ENCODE assay signal across 8 cellular contexts in genomic region chr6:21593412-21593926, GRCh38. TPM values are rescaled to one million over a fixed set of nuclear protein-coding genes. Genes with fewer than 3 reads are reported as not detected.
DNase-seq lines count a peak whose midpoint lies in the region; ATAC-seq and TF ChIP-seq lines count a peak whose summit lies in the region.

Gene SOX4, plus strand, starts transcription at chr6:21593751. Its CDS starts 784 bp downstream, at chr6:21594535.

- H3K4me1 ChIP-seq in endodermal cell (ENCODE audit: control insufficient read depth, insufficient read depth, low read length) (no peaks in the 10 kb centered on the region), lung (ENCODE audit: control insufficient read depth in 2 of 2, insufficient read depth in 2 of 2, low read length in 2 of 2) (no peaks in the 10 kb centered on the region)

- H3K4me3 Mint-ChIP-seq in activated CD4-positive, alpha-beta memory T cell treated with anti-CD3 and anti-CD28 coated beads, Interleukin-2, amount 10 ng/mL, durations not matched to agents 7 days and 5 days = peak within 1 kb of the TSS; percentile 76
- no peak within 1 kb of the TSS for H3K4me3 Mint-ChIP-seq in endodermal cell

- peaks cover 12% of the 10 kb centered on the region for H3K36me3 Mint-ChIP-seq in activated CD4-positive, alpha-beta memory T cell treated with anti-CD3 and anti-CD28 coated beads, Interleukin-2, amount 10 ng/mL, durations not matched to agents 7 days and 5 days (ENCODE audit: low read depth)
- H3K36me3 Mint-ChIP-seq in endodermal cell (ENCODE audit: low read depth) = peaks cover 29% of the 10 kb centered on the region

- H3K9ac ChIP-seq in endodermal cell (ENCODE audit: extremely low read depth, low read length, poor library complexity, severe bottlenecking) = peak within 1 kb of the TSS; percentile 80

- 0 to 1% methylated on average over 15 to 19 of the region's 19 CpGs for WGBS in endodermal cell (ENCODE audit: insufficient coverage in 1 of 2, insufficient read length in 1 of 2), 2 experiments
- WGBS in lung, 2 donors = 0 to 1% methylated on average over 19 of the region's 19 CpGs

- H3K27me3 ChIP-seq in endodermal cell (ENCODE audit: control insufficient read depth, insufficient read depth, low read length, poor library complexity, severe bottlenecking) (no peaks in the 10 kb centered on the region), lung (ENCODE audit: control insufficient read depth, insufficient read depth) (no peaks in the 10 kb centered on the region)

- H3K9me3 ChIP-seq in endodermal cell (ENCODE audit: control insufficient read depth, low read length) (no peaks in the 10 kb centered on the region), lung (ENCODE audit: control insufficient read depth in 2 of 2, insufficient read depth in 1 of 2, low read length in 1 of 2) (no peaks in the 10 kb centered on the region)

- peaks cover 47% of the 10 kb centered on the region for H3K27me3 Mint-ChIP-seq in activated CD4-positive, alpha-beta memory T cell treated with anti-CD3 and anti-CD28 coated beads, Interleukin-2, amount 10 ng/mL, durations not matched to agents 7 days and 5 days
- no peaks in the 10 kb centered on the region for H3K27me3 Mint-ChIP-seq in endodermal cell (ENCODE audit: insufficient read depth)

- H3K4me3 ChIP-seq in endodermal cell (ENCODE audit: low read length) = peak within 1 kb of the TSS; percentile 92
- peak within 1 kb of the TSS; percentile 92 for H3K4me3 ChIP-seq in lung

- POLR2A ChIA-PET in activated CD4-positive, alpha-beta memory T cell treated with anti-CD3 and anti-CD28 coated beads, Interleukin-2, amount 10 ng/mL, durations not matched to agents 7 days and 5 days (lab: Charles Lee) = interaction anchor here (0.8 to 1.2 kb wide), 3 partner anchors 155 to 1030 kb away, joined by 3 to 4 read pairs (median 4); no protein-coding TSS in a partner anchor

- peaks cover 22% of the 10 kb centered on the region for H3K4me1 Mint-ChIP-seq in activated CD4-positive, alpha-beta memory T cell treated with anti-CD3 and anti-CD28 coated beads, Interleukin-2, amount 10 ng/mL, durations not matched to agents 7 days and 5 days
- H3K4me1 Mint-ChIP-seq in endodermal cell = peaks cover 12% of the 10 kb centered on the region

- no peaks in the 10 kb centered on the region for H3K9me3 Mint-ChIP-seq in activated CD4-positive, alpha-beta memory T cell treated with anti-CD3 and anti-CD28 coated beads, Interleukin-2, amount 10 ng/mL, durations not matched to agents 7 days and 5 days
- no peaks in the 10 kb centered on the region for H3K9me3 Mint-ChIP-seq in endodermal cell

- TF ChIP-seq CTCF in GM20000 (IDR thresholded peaks at IDR 0.05; ENCODE audit: extremely low read depth, missing control alignments) = no peak
- no peak for TF ChIP-seq CTCF in endodermal cell (conservative IDR thresholded peaks at IDR 0.05)
- no peak for TF ChIP-seq CTCF in lung (IDR thresholded peaks at IDR 0.05; ENCODE audit: control extremely low read depth, extremely low read depth)

- H3K36me3 ChIP-seq in endodermal cell (ENCODE audit: control insufficient read depth, insufficient read depth, low read length) = peaks cover 12% of the 10 kb centered on the region
- no peaks in the 10 kb centered on the region for H3K36me3 ChIP-seq in lung (ENCODE audit: control insufficient read depth in 2 of 2, insufficient read depth in 2 of 2, low read length in 2 of 2)

- DNase-seq in D341Med (ENCODE audit: low spot score) (peak; percentile 88), GM20000 (ENCODE audit: low spot score) (peak; percentile 92), HK-2 (ENCODE audit: unreplicated experiment) (peak; percentile 93), NCI-H748 (lab: John Stamatoyannopoulos, UW; ENCODE audit: unreplicated experiment) (peak; percentile 100), endodermal cell (peak; percentile 98), lung (ENCODE audit: low spot score) (peak; percentile 95)
- peak; percentile 52 for DNase-seq in activated CD4-positive, alpha-beta memory T cell treated with anti-CD3 and anti-CD28 coated beads, Interleukin-2, amount 10 ng/mL, durations not matched to agents 7 days and 5 days
- DNase-seq in stimulated activated CD8-positive, alpha-beta memory T cell treated with anti-CD3 and anti-CD28 coated beads, Interleukin-4, amount 100 ng/mL, for 24 hours (ENCODE audit: low read depth) = peak; percentile 52

- H3K27ac ChIP-seq in endodermal cell (ENCODE audit: low read depth, low read length) = peak within 1 kb of the TSS; percentile 75
- peak within 1 kb of the TSS; percentile 88 to 98 for H3K27ac ChIP-seq in lung (ENCODE audit: low read depth in 1 of 2, low read length in 1 of 2)

- peak; percentile 60 for ATAC-seq in lung (ENCODE audit: insufficient read depth, low FRiP score)

- H3K27ac Mint-ChIP-seq in activated CD4-positive, alpha-beta memory T cell treated with anti-CD3 and anti-CD28 coated beads, Interleukin-2, amount 10 ng/mL, durations not matched to agents 7 days and 5 days = peak within 1 kb of the TSS; percentile 66
- peak within 1 kb of the TSS; percentile 97 for H3K27ac Mint-ChIP-seq in endodermal cell

- CTCF ChIA-PET in activated CD4-positive, alpha-beta memory T cell treated with anti-CD3 and anti-CD28 coated beads, Interleukin-2, amount 10 ng/mL, durations not matched to agents 7 days and 5 days (lab: Charles Lee) = interaction anchor here (1.2 to 1.6 kb wide), 3 partner anchors 1030 to 1189 kb away, joined by 3 to 11 read pairs (median 3); no protein-coding TSS in a partner anchor

RNA-seq across cellular contexts. Expression of gene SOX4, which starts in this region (rescaled TPM):
- total RNA-seq in activated CD4-positive, alpha-beta memory T cell treated with anti-CD3 and anti-CD28 coated beads, Interleukin-2, amount 10 ng/mL, durations not matched to agents 7 days and 5 days = under 1 TPM; 0.20 TPM
- total RNA-seq in endodermal cell (10 to 100 TPM; 95.9 to 96.7 TPM), lung (10 to 100 TPM; 29.6 to 61.4 TPM)
- 130 TPM for polyA plus RNA-seq in endodermal cell (2013, experiment 1 of 2)
- polyA plus RNA-seq in endodermal cell (2013, experiment 2 of 2) = 129 TPM
- 10 to 100 TPM in 1 of 2 donors, 1 to 10 TPM in 1; 8.2 to 10.2 TPM for polyA plus RNA-seq in lung

Comparison
In these comparisons a context has a peak if more than half of its experiments do, and no peak if none do; other contexts are left out.
1. Peak in every context shown above with its lines: DNase-seq, ATAC-seq, H3K4me3 ChIP-seq and H3K27ac ChIP-seq.
2. RNA of gene SOX4 (total RNA-seq): 95.9 to 96.7 TPM in endodermal cell and 29.6 to 61.4 TPM in lung; 0.20 TPM in activated CD4-positive, alpha-beta memory T cell treated with anti-CD3 and anti-CD28 coated beads, Interleukin-2, amount 10 ng/mL, durations not matched to agents 7 days and 5 days; every median in the first group is over 10 times any median in the second.
3. Peak in DNase-seq in activated CD4-positive, alpha-beta memory T cell treated with anti-CD3 and anti-CD28 coated beads, Interleukin-2, amount 10 ng/mL, durations not matched to agents 7 days and 5 days; RNA of the gene not detected or under 1 TPM.